ENCODE assay signal across 22 cellular contexts in genomic region chr6:81216668-81217067, GRCh38.
"Had no signal": no experiment of that assay in that cellular context is flagged by ENCODE, and none has a peak within 500 bp of the region (broad histone marks: within the 10 kb centered on the region; RNA-seq: fewer than 3 reads in every experiment).

No MANE protein-coding gene starts in this region.

- H3K4me2 ChIP-seq: KMS-11 had no signal

- H3K27ac ChIP-seq: HL-60, KMS-11, SJSA1 had no signal

- H3K4me3 Mint-ChIP-seq: IgD-negative memory B cell had no signal

- H3K9me3 ChIP-seq: SJSA1 had no signal

- H3K36me3 ChIP-seq: SJSA1 had no signal

- H3K27ac Mint-ChIP-seq: IgD-negative memory B cell had no signal

- DNase-seq: Kasumi-1, MM.1S, NCI-H1092 treated with DMSO at 0.1 percent for 48 hours, NCI-H1436, NCI-H187, NCI-H2029, NCI-H2081 treated with DMSO at 0.1 percent for 48 hours, NCI-H2171, NCI-H226, NCI-H446, NCI-H510A, NCI-H524 treated with DMSO at 0.1 percent for 48 hours, NCI-H69, NCI-H774, Right ventricle myocardium superior, RPMI8226, SIG-M5 had no signal

- H3K9ac ChIP-seq: KMS-11 had no signal

- H3K4me3 ChIP-seq: K562, SJSA1 had no signal

- H3K36me3 Mint-ChIP-seq: IgD-negative memory B cell had no signal

- H3K4me1 ChIP-seq: SJSA1 had no signal

- H3K27me3 Mint-ChIP-seq: IgD-negative memory B cell had no signal

- H3K4me1 Mint-ChIP-seq: IgD-negative memory B cell had no signal

- H3K27me3 ChIP-seq: SJSA1 had no signal
